2 cellular contexts compared by ENCODE assay signal in the genomic region with DNA sequence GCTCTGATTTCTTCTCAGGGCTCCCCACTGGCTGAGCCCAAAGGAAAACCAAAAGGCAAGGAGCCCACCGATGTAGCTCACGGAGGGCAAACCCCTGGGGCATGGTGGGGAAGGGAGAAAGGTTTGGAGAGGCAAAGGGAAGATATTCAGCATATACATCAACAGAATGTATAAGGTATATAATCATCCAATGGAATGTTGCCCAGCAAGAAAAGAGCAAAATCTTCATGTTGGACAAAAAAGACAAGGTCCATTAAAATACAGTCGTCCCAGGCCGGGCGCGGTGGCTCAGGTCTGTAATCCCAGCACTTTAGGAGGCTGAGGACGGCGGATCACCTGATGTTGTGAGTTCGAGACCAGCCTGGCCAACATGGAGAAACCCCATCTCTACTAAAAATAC.
TF ChIP-seq lines count a peak whose summit lies in the region.

No MANE protein-coding gene starts in this region.

TF ChIP-seq in HepG2, 621 proteins besides CTCF, POLR2A, EP300 and RAD21 (continues in another document):
- 0 out of 2 replicates have a peak, but pooled peaks have one; percentile 33 for TF ChIP-seq SNAPC4 (CRISPR knock-in tag; IDR thresholded peaks at IDR 0.05)
- TF ChIP-seq KDM5B (CRISPR knock-in tag; IDR thresholded peaks at IDR 0.05; ENCODE audit: borderline replicate concordance) = 0 out of 2 replicates have a peak, but pooled peaks have one; percentile 50
- 0 out of 2 replicates have a peak, but pooled peaks have one; percentile 31 for TF ChIP-seq HES4 (CRISPR knock-in tag; IDR thresholded peaks at IDR 0.05; ENCODE audit: borderline replicate concordance)
- TF ChIP-seq CENPBD1 (CRISPR knock-in tag; IDR thresholded peaks at IDR 0.05; ENCODE audit: borderline replicate concordance, low read depth) = 0 out of 2 replicates have a peak, but pooled peaks have one; percentile 27
- 0 out of 2 replicates have a peak, but pooled peaks have one; percentile 65 for TF ChIP-seq ZNF572 (CRISPR knock-in tag; IDR thresholded peaks at IDR 0.05)
- 0 out of 2 replicates have a peak, but pooled peaks have one; percentile 71 for TF ChIP-seq IRF9 (CRISPR knock-in tag; IDR thresholded peaks at IDR 0.05; ENCODE audit: borderline replicate concordance)
- TF ChIP-seq ZNF607 (CRISPR knock-in tag; IDR thresholded peaks at IDR 0.05; ENCODE audit: borderline replicate concordance) = peak; percentile 42; the same call in 1 of the 2 replicates
- no peak for TF ChIP-seq RORA (CRISPR knock-in tag; IDR thresholded peaks at IDR 0.05)
- TF ChIP-seq, protein P1, sequence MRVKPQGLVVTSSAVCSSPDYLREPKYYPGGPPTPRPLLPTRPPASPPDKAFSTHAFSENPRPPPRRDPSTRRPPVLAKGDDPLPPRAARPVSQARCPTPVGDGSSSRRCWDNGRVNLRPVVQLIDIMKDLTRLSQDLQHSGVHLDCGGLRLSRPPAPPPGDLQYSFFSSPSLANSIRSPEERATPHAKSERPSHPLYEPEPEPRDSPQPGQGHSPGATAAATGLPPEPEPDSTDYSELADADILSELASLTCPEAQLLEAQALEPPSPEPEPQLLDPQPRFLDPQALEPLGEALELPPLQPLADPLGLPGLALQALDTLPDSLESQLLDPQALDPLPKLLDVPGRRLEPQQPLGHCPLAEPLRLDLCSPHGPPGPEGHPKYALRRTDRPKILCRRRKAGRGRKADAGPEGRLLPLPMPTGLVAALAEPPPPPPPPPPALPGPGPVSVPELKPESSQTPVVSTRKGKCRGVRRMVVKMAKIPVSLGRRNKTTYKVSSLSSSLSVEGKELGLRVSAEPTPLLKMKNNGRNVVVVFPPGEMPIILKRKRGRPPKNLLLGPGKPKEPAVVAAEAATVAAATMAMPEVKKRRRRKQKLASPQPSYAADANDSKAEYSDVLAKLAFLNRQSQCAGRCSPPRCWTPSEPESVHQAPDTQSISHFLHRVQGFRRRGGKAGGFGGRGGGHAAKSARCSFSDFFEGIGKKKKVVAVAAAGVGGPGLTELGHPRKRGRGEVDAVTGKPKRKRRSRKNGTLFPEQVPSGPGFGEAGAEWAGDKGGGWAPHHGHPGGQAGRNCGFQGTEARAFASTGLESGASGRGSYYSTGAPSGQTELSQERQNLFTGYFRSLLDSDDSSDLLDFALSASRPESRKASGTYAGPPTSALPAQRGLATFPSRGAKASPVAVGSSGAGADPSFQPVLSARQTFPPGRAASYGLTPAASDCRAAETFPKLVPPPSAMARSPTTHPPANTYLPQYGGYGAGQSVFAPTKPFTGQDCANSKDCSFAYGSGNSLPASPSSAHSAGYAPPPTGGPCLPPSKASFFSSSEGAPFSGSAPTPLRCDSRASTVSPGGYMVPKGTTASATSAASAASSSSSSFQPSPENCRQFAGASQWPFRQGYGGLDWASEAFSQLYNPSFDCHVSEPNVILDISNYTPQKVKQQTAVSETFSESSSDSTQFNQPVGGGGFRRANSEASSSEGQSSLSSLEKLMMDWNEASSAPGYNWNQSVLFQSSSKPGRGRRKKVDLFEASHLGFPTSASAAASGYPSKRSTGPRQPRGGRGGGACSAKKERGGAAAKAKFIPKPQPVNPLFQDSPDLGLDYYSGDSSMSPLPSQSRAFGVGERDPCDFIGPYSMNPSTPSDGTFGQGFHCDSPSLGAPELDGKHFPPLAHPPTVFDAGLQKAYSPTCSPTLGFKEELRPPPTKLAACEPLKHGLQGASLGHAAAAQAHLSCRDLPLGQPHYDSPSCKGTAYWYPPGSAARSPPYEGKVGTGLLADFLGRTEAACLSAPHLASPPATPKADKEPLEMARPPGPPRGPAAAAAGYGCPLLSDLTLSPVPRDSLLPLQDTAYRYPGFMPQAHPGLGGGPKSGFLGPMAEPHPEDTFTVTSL (CRISPR knock-in tag; IDR thresholded peaks at IDR 0.05; ENCODE audit: borderline replicate concordance) = 0 out of 2 replicates have a peak, but pooled peaks have one; percentile 26
- TF ChIP-seq ZNF615 (CRISPR knock-in tag; IDR thresholded peaks at IDR 0.05; ENCODE audit: borderline replicate concordance) = peak; percentile 68; the same call in 1 of the 2 replicates

TF ChIP-seq in K562, 482 proteins besides CTCF, POLR2A, EP300 and RAD21:
- no peak for TF ChIP-seq FOXP1 (CRISPR knock-in tag; IDR thresholded peaks at IDR 0.05)
- TF ChIP-seq ILK (tag; IDR thresholded peaks at IDR 0.05; ENCODE audit: borderline replicate concordance, low read depth) = no peak
- TF ChIP-seq SLC30A9 (CRISPR knock-in tag; IDR thresholded peaks at IDR 0.05) = no peak
- TF ChIP-seq NR2C2 (CRISPR knock-in tag; IDR thresholded peaks at IDR 0.05) = no peak
- TF ChIP-seq NR2C2 (tag; IDR thresholded peaks at IDR 0.05) = no peak
- TF ChIP-seq LEF1 (IDR thresholded peaks at IDR 0.05) = no peak
- TF ChIP-seq ZNF79 (CRISPR knock-in tag; IDR thresholded peaks at IDR 0.05; ENCODE audit: low read depth) = no peak
- TF ChIP-seq LCOR (CRISPR knock-in tag; IDR thresholded peaks at IDR 0.05) = no peak
- TF ChIP-seq GABPA (tag; conservative IDR thresholded peaks at IDR 0.05; ENCODE audit: low read depth) = peak; percentile 21; the same call in 1 of the 2 replicates
- TF ChIP-seq ZNF589 (CRISPR knock-in tag; IDR thresholded peaks at IDR 0.05; ENCODE audit: low read depth) = 0 out of 2 replicates have a peak, but pooled peaks have one; percentile 19
TF ChIP-seq in K562: peak in this region for 2.
